In genomic region chr12:3432176-3432742, GRCh38 we compare ENCODE assay signal across 12 cellular contexts. TPM values are rescaled to one million over a fixed set of nuclear protein-coding genes. Genes with fewer than 3 reads are reported as not detected.
DNase-seq lines count a peak whose midpoint lies in the region; ATAC-seq, FAIRE-seq and TF ChIP-seq lines count a peak whose summit lies in the region.
"Had no signal": no experiment of that assay in that cellular context is flagged by ENCODE, and none has a peak within 500 bp of the region (broad histone marks: within the 10 kb centered on the region; RNA-seq: fewer than 3 reads in every experiment).

No MANE protein-coding gene starts in this region.

- H3K27ac Mint-ChIP-seq in CD14-positive monocyte (no peak overlapping the region), osteocyte (ENCODE audit: unreplicated experiment) (no peak overlapping the region)

- H3K9me3 ChIP-seq in GM12878 (replicated peaks; ENCODE audit: control insufficient read depth, insufficient read depth, low read length), result no peaks in the 10 kb centered on the region; the same call in 2 of the 3 replicates

- peak; percentile 42; the same call in 2 of the 3 replicates for ATAC-seq in GM12878

- H3K9me3 Mint-ChIP-seq in CD14-positive monocyte (peaks cover 0 to 16% (median 4%) of the 10 kb centered on the region in 7 donors), osteocyte (ENCODE audit: unreplicated experiment) (no peaks in the 10 kb centered on the region)

- H3K36me3 ChIP-seq in GM12878 (ENCODE audit: control insufficient read depth in 2 of 2, insufficient read depth in 2 of 2, low read length in 1 of 2), result no peaks in the 10 kb centered on the region

- H3K27me3 Mint-ChIP-seq in CD14-positive monocyte (ENCODE audit: low read depth in 3 of 3), result peaks cover 10 to 18% (median 10%) of the 10 kb centered on the region in 3 donors
- H3K27me3 Mint-ChIP-seq in osteocyte (ENCODE audit: unreplicated experiment), result peaks cover 7% of the 10 kb centered on the region

- no peaks in the 10 kb centered on the region for H3K79me2 ChIP-seq in GM12878 (ENCODE audit: control insufficient read depth, insufficient read depth, low read length)

- no peak for TF ChIP-seq CTCF in GM12878 (IDR thresholded peaks at IDR 0.05 in 2 of 3, conservative IDR thresholded peaks at IDR 0.05 in 1 of 3; ENCODE audit: control insufficient read depth in 2 of 3, extremely low read depth in 1 of 3, insufficient read depth in 1 of 3, low read depth in 3 of 3, low read length in 3 of 3)
- no peak for TF ChIP-seq CTCF in CD14-positive monocyte (IDR thresholded peaks at IDR 0.05)
- no peak for TF ChIP-seq CTCF in osteocyte (IDR thresholded peaks at IDR 0.05)

- CTCF ChIA-PET in GM12878 (lab: Yijun Ruan, JAX), result no interaction called here

- POLR2A ChIA-PET in GM12878 (lab: Charles Lee), result interaction anchor here (0.6 kb wide), 1 partner anchor 309 kb away, joined by 3 read pairs; no protein-coding TSS in a partner anchor

- H2AFZ ChIP-seq in GM12878 (ENCODE audit: control insufficient read depth, low read depth, low read length), result no peak overlapping the region

- no peaks in the 10 kb centered on the region for H4K20me1 ChIP-seq in GM12878 (ENCODE audit: control insufficient read depth, insufficient read depth)

- H3K27me3 ChIP-seq in GM12878 (replicated peaks in 1 of 2; ENCODE audit: control insufficient read depth in 2 of 2, insufficient read depth in 2 of 2, low read length in 1 of 2), result no peaks in the 10 kb centered on the region; a peak in 1 of 4 replicates

- in situ Hi-C loops in GM12878 (cut with MboI), result no loop called here

- no peak for FAIRE-seq in GM12878 (lab: Jason Lieb, UNC)

- SMC1A ChIA-PET in GM12878 (lab: Charles Lee; ENCODE audit: uncharacterized antibody, unreplicated experiment), result no interaction called here

- H3K4me1 ChIP-seq in GM12878 (ENCODE audit: control insufficient read depth, insufficient read depth, low read length), result no peaks in the 10 kb centered on the region

- H3K4me3 Mint-ChIP-seq in CD14-positive monocyte (no peak overlapping the region), osteocyte (ENCODE audit: unreplicated experiment) (no peak overlapping the region)

- H3K9ac ChIP-seq in GM12878 (ENCODE audit: control insufficient read depth, insufficient read depth, low read length), result no peak overlapping the region

- RAD21 ChIA-PET in GM12878 (lab: Charles Lee; ENCODE audit: unreplicated experiment), result no interaction called here

- H3K4me1 Mint-ChIP-seq in CD14-positive monocyte, result no peaks in the 10 kb centered on the region
- H3K4me1 Mint-ChIP-seq in osteocyte (ENCODE audit: unreplicated experiment), result no peaks in the 10 kb centered on the region

- TF ChIP-seq EP300 in GM12878 (IDR thresholded peaks at IDR 0.05; ENCODE audit: borderline replicate concordance in 1 of 2, control insufficient read depth in 1 of 2, low read depth in 2 of 2, low read length in 2 of 2), result no peak

- intact Hi-C loops in GM12878 (cut with micrococcal nuclease; ENCODE audit: unreplicated experiment) (no loop called here), CD14-positive monocyte (cut with micrococcal nuclease) (no loop called here)

- TF ChIP-seq POLR2A in GM12878 (IDR thresholded peaks at IDR 0.05; ENCODE audit: low read depth, low read length), result no peak

- no TSS peak for BruUV-seq in GM12878 (replicated peaks; lab: Mats Ljungman, UMichigan)

- no peak for TF ChIP-seq RAD21 in GM12878 (IDR thresholded peaks at IDR 0.05; ENCODE audit: insufficient read depth, low read depth, low read length)

- H3K4me2 ChIP-seq in GM12878 (ENCODE audit: control insufficient read depth, insufficient read depth), result no peak overlapping the region

- DNase-seq in DMS53 treated with DMSO at 0.1 percent for 48 hours (lab: John Stamatoyannopoulos, UW; ENCODE audit: unreplicated experiment) (peak; percentile 100), GM12878 (ENCODE audit: low read depth, low spot score) (no peak), mesenteric fat pad (ENCODE audit: low spot score) (peak; percentile 57), AG08396 (ENCODE audit: low spot score) (no peak), CD14-positive monocyte (ENCODE audit: low spot score) (no peak), osteocyte (ENCODE audit: extremely low spot score, unreplicated experiment) (no peak), NCI-H2107 treated with DMSO at 0.1 percent for 48 hours (lab: John Stamatoyannopoulos, UW; ENCODE audit: unreplicated experiment) (no peak)
- peak; percentile 48 for DNase-seq in Jurkat, Clone E6-1 (ENCODE audit: low read depth, low spot score)
- DNase-seq: NCI-H1930, occipital lobe had no signal

- H3K4me3 ChIP-seq in Jurkat, Clone E6-1 (ENCODE audit: low read length), result no peak overlapping the region
- H3K4me3 ChIP-seq in GM12878, result no peak overlapping the region

- WGBS in GM12878 (ENCODE audit: insufficient coverage, insufficient replicate concordance, low lambda C conversion rate, missing lambda C conversion rate), result 56% methylated on average over 7 of the region's 7 CpGs

- H3K36me3 Mint-ChIP-seq in CD14-positive monocyte, result no peaks in the 10 kb centered on the region
- H3K36me3 Mint-ChIP-seq in osteocyte (ENCODE audit: unreplicated experiment), result no peaks in the 10 kb centered on the region

- no peak overlapping the region for H3K27ac ChIP-seq in GM12878 (ENCODE audit: control insufficient read depth, insufficient read depth)
- H3K27ac ChIP-seq: HL-60 had no signal

TF ChIP-seq in GM12878, 131 proteins besides CTCF, POLR2A, EP300 and RAD21 (continues in another document):
- TF ChIP-seq REST (IDR thresholded peaks at IDR 0.05; ENCODE audit: low read depth, low read length) (no peak), ZBTB4 (CRISPR knock-in tag; IDR thresholded peaks at IDR 0.05) (no peak)

RNA-seq across cellular contexts. Expression of gene PRMT8, which starts 58.7 kb away (rescaled TPM):
- polyA plus RNA-seq in Jurkat, Clone E6-1 (2012; ENCODE audit: insufficient read depth, insufficient read length), result not detected
- total RNA-seq in GM12878 (2013; cell fraction: nucleolus; rRNA removed), result not detected in 2 replicates
- total RNA-seq in GM12878 (2014; rRNA removed) (not detected in 2 replicates), GM12878 (2014; rRNA removed; fragmentation: Illumina TruSeq; extraction: Trizol) (not detected in 2 replicates), GM12878 (2021) (not detected in 2 replicates), mesenteric fat pad (not detected), osteocyte (not detected in 2 replicates)
- polyA plus RNA-seq in GM12878 (2011; ENCODE audit: low read depth), result not detected
- polyA plus RNA-seq in GM12878 (2011; rRNA removed) (not detected in 2 replicates), GM12878 (2014; fragmentation: Illumina TruSeq; extraction: Trizol) (not detected in 2 replicates), GM12878 (2014; fragmentation: Nextera tagmentation; extraction: Ambion mirVana) (not detected), GM12878 (2014; rRNA removed) (not detected in 2 replicates), GM12878 (2016; fragmentation: Nextera tagmentation; extraction: Ambion mirVana) (not detected), CD14-positive monocyte (not detected)
- not detected in 2 replicates for polyA plus RNA-seq in GM12878 (2011; cell fraction: cytosol; rRNA removed)
- polyA plus RNA-seq in GM12878 (2011; cell fraction: nucleus; rRNA removed), result not detected in 2 replicates
- not detected in 2 replicates for polyA plus RNA-seq in GM12878 (2012)
- 0.15 TPM in 1 of 2 replicates, not detected in the other for polyA minus RNA-seq in GM12878 (2011; rRNA and poly(A)+ RNA removed)
- polyA minus RNA-seq in GM12878 (2011; cell fraction: cytosol; rRNA and poly(A)+ RNA removed), result not detected in 2 replicates
- not detected in 2 replicates for polyA minus RNA-seq in GM12878 (2011; cell fraction: nucleus; rRNA and poly(A)+ RNA removed)
- total RNA-seq: G401 had no signal

Comparison
In these comparisons a context has a peak if more than half of its experiments do, and no peak if none do; other contexts are left out.
1. DNase-seq: peak in DMS53 treated with DMSO at 0.1 percent for 48 hours (single experiment), Jurkat, Clone E6-1 (single experiment) and mesenteric fat pad (single experiment); none in GM12878 (single experiment), AG08396 (single experiment), CD14-positive monocyte (single experiment), osteocyte (single experiment) and NCI-H2107 treated with DMSO at 0.1 percent for 48 hours (single experiment).